ENCODE assay signal across 8 cellular contexts in the genomic region with DNA sequence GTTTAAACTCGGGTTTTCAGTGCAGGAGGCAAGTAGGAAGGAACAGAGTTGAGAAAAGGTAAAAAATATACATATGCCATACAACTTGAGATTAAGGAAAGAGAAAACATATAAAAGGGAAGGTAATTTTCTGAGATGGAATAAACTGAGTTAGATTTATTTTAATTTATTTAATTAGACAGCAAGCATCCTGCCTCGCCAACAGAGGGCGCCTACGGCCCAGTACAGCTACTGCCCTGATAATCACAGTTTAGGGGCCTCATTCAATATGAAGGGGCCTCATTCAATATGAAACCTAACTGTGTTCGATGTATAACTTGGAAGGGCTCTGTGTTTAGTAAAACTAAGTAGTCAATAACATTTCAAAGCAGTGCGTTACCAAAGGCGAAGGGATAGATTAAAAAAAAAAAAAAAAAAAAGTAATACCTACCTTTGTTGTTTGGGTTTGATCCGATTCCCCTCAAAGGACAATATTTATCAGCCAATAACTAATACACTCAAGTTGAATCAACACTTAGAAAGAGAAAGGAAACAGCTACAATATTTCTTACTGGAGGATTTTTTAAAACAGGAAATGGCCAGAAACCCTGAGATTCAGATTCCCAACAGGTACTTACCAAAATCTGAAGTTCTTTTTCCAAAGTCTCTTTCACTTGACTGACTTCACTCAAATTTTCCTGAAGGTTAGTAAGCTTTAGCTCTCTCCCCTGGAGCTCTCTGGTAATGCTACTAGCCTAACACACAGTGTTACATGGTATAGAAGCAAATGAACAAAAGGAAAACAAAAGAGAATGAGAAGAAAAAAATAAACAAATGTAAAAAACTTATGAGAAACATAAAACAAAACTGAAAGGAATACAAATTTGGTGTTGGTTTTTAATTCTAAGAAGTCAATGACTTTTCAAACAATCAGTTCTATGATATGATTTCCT.
DNase-seq lines count a peak whose midpoint lies in the region; ATAC-seq, FAIRE-seq and TF ChIP-seq lines count a peak whose summit lies in the region.

No MANE protein-coding gene starts in this region.

- H3K36me3 ChIP-seq in endodermal cell (ENCODE audit: control insufficient read depth, insufficient read depth, low read length): peaks cover 39% of the 10 kb centered on the region
- H3K36me3 ChIP-seq in pancreas: peaks cover 0 to 59% (median 11%) of the 10 kb centered on the region in 3 donors

- DNase-seq in ELF-1 (ENCODE audit: low read depth, low spot score) (peak; percentile 9), MV-4-11 (lab: John Stamatoyannopoulos, UW) (peak; percentile 8), endodermal cell (peak; percentile 76), pancreas (peak in 1 of 6 donors; percentile 61), anterior cingulate cortex (lab: John Stamatoyannopoulos, UW) (no peak), DMS153 treated with DMSO at 0.1 percent for 48 hours (lab: John Stamatoyannopoulos, UW; ENCODE audit: unreplicated experiment) (no peak)
- peak; percentile 76 for DNase-seq in activated CD4-positive, alpha-beta T cell treated with anti-CD3 and anti-CD28 coated beads for 36 hours

- no peak overlapping the region for H3K9ac ChIP-seq in endodermal cell (ENCODE audit: extremely low read depth, low read length, poor library complexity, severe bottlenecking)

- H3K4me3 ChIP-seq in endodermal cell (ENCODE audit: low read length) (no peak overlapping the region), pancreas (no peak overlapping the region)

- peaks cover 12% of the 10 kb centered on the region for H3K4me1 Mint-ChIP-seq in activated CD4-positive, alpha-beta T cell treated with anti-CD3 and anti-CD28 coated beads for 36 hours
- H3K4me1 Mint-ChIP-seq in endodermal cell: no peaks in the 10 kb centered on the region

- intact Hi-C loops in activated CD4-positive, alpha-beta T cell treated with anti-CD3 and anti-CD28 coated beads for 36 hours (cut with DNase I, micrococcal nuclease): loop anchor here in 1 of 2 experiments (1.0 kb wide), 1 partner anchor 135 kb away; no protein-coding TSS in a partner anchor
- intact Hi-C loops in pancreas (cut with DNase I): no loop called here

- no peak for ATAC-seq in activated CD4-positive, alpha-beta T cell treated with anti-CD3 and anti-CD28 coated beads for 36 hours
- peak in 3 of 4 donors; percentile 36 to 53 (median 47) for ATAC-seq in pancreas
- ATAC-seq in HG03280 (IDR thresholded peaks at IDR 0.05; ENCODE audit: unreplicated experiment): no peak

- H3K9me3 Mint-ChIP-seq in activated CD4-positive, alpha-beta T cell treated with anti-CD3 and anti-CD28 coated beads for 36 hours (ENCODE audit: low read depth): no peaks in the 10 kb centered on the region
- H3K9me3 Mint-ChIP-seq in endodermal cell: no peaks in the 10 kb centered on the region

- H3K27me3 Mint-ChIP-seq in activated CD4-positive, alpha-beta T cell treated with anti-CD3 and anti-CD28 coated beads for 36 hours: no peaks in the 10 kb centered on the region
- H3K27me3 Mint-ChIP-seq in endodermal cell (ENCODE audit: insufficient read depth): no peaks in the 10 kb centered on the region

- 63 to 72% methylated on average over 5 to 7 of the region's 8 CpGs for WGBS in endodermal cell (ENCODE audit: insufficient coverage in 1 of 2, insufficient read length in 1 of 2), 2 experiments
- WGBS in pancreas, 2 donors: 83 to 92% methylated on average over 8 of the region's 8 CpGs

- H3K27me3 ChIP-seq in endodermal cell (ENCODE audit: control insufficient read depth, insufficient read depth, low read length, poor library complexity, severe bottlenecking) (no peaks in the 10 kb centered on the region), pancreas (no peaks in the 10 kb centered on the region)

- H3K27ac Mint-ChIP-seq in activated CD4-positive, alpha-beta T cell treated with anti-CD3 and anti-CD28 coated beads for 36 hours: peak overlapping the region; percentile 73
- no peak overlapping the region for H3K27ac Mint-ChIP-seq in endodermal cell

- H3K27ac ChIP-seq in endodermal cell (ENCODE audit: low read depth, low read length) (no peak overlapping the region), pancreas (no peak overlapping the region)

- TF ChIP-seq CTCF in endodermal cell (conservative IDR thresholded peaks at IDR 0.05): peak; percentile 95
- TF ChIP-seq CTCF in pancreas (IDR thresholded peaks at IDR 0.05): peak in 2 of 4 donors; percentile 24 to 26

- H3K36me3 Mint-ChIP-seq in activated CD4-positive, alpha-beta T cell treated with anti-CD3 and anti-CD28 coated beads for 36 hours (ENCODE audit: low read depth): peaks cover 30% of the 10 kb centered on the region
- peaks cover 27% of the 10 kb centered on the region for H3K36me3 Mint-ChIP-seq in endodermal cell (ENCODE audit: low read depth)

- no peak overlapping the region for H3K4me3 Mint-ChIP-seq in activated CD4-positive, alpha-beta T cell treated with anti-CD3 and anti-CD28 coated beads for 36 hours
- H3K4me3 Mint-ChIP-seq in endodermal cell: no peak overlapping the region

- FAIRE-seq in pancreas (lab: Jason Lieb, UNC): no peak

- CTCF ChIA-PET in activated CD4-positive, alpha-beta T cell treated with anti-CD3 and anti-CD28 coated beads for 36 hours (lab: Charles Lee): interaction anchor here (0.6 to 3.3 kb wide), 19 partner anchors 11 to 165 kb away, joined by 3 to 26 read pairs (median 4); no protein-coding TSS in a partner anchor

- no peaks in the 10 kb centered on the region for H3K9me3 ChIP-seq in endodermal cell (ENCODE audit: control insufficient read depth, low read length)
- no peaks in the 10 kb centered on the region for H3K9me3 ChIP-seq in pancreas

- POLR2A ChIA-PET in activated CD4-positive, alpha-beta T cell treated with anti-CD3 and anti-CD28 coated beads for 36 hours (lab: Charles Lee): no interaction called here

- H3K4me1 ChIP-seq in endodermal cell (ENCODE audit: control insufficient read depth, insufficient read depth, low read length) (no peaks in the 10 kb centered on the region), pancreas (no peaks in the 10 kb centered on the region)

Comparison
In these comparisons a context has a peak if more than half of its experiments do, and no peak if none do; other contexts are left out.
1. DNase-seq: peak in ELF-1 (single experiment), MV-4-11 (single experiment), activated CD4-positive, alpha-beta T cell treated with anti-CD3 and anti-CD28 coated beads for 36 hours (single experiment) and endodermal cell (single experiment); none in anterior cingulate cortex (0 of 58) and DMS153 treated with DMSO at 0.1 percent for 48 hours (single experiment).
2. ATAC-seq: peak in pancreas (3 of 4); none in activated CD4-positive, alpha-beta T cell treated with anti-CD3 and anti-CD28 coated beads for 36 hours (single experiment) and HG03280 (single experiment).